ENCODE assay signal across 31 cellular contexts in the genomic region with DNA sequence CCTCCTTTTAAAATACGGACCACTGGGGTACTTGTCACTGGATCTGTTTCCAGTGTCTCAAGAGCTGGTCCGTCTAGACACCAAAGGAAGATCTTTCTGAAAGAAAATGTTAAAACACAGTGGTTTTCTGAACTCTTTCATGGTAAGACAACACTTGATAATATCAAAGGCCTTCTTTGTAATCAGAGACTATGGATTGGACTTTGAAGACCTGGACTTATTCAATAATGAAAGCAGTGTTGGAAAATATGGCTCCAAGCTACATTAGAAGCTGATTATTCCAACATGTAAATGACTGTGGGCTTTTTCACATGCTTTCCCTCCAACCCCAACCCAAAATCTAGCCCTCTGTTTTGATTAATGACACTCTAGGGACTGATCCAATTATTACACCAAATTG.
"Had no signal": no experiment of that assay in that cellular context is flagged by ENCODE, and none has a peak within 500 bp of the region (broad histone marks: within the 10 kb centered on the region; RNA-seq: fewer than 3 reads in every experiment).

No MANE protein-coding gene starts in this region.

- H3K36me3 ChIP-seq: adrenal gland, cardiac muscle cell, colonic mucosa, esophagus squamous epithelium, WERI-Rb-1 had no signal

- ATAC-seq: activated CD4-positive, CD25-positive, alpha-beta regulatory T cell treated with anti-CD3 and anti-CD28 coated beads, Interleukin-2, amount 50 U/mL, for 24 hours; activated CD8-positive, alpha-beta memory T cell treated with anti-CD3 and anti-CD28 coated beads, Interleukin-2, amount 10 ng/mL, durations not matched to agents 7 days and 5 days; activated CD8-positive, alpha-beta T cell treated with anti-CD3 and anti-CD28 coated beads, Interleukin-2, amount 10 ng/mL, durations not matched to agents 7 days and 5 days; activated naive CD8-positive, alpha-beta T cell treated with anti-CD3 and anti-CD28 coated beads, Interleukin-2, amount 50 U/mL, for 24 hours; body of pancreas; T-helper 17 cell had no signal

- H3K4me3 ChIP-seq: adrenal gland, body of pancreas, cardiac muscle cell, colonic mucosa, esophagus squamous epithelium had no signal

- DNase-seq: activated B cell treated with CpG ODN at 0.5 μM for 24 hours; activated CD4-positive, alpha-beta memory T cell treated with anti-CD3 and anti-CD28 coated beads for 36 hours; activated CD4-positive, alpha-beta T cell treated with anti-CD3 and anti-CD28 coated beads for 48 hours; activated CD4-positive, alpha-beta T cell treated with anti-CD3 and anti-CD28 coated beads, Interleukin-2, amount 50 U/mL, for 1 hour; activated CD8-positive, alpha-beta memory T cell treated with anti-CD3 and anti-CD28 coated beads, Interleukin-2, amount 10 ng/mL, durations not matched to agents 7 days and 5 days; activated CD8-positive, alpha-beta memory T cell treated with anti-CD3 and anti-CD28 coated beads, Interleukin-2, amount 50 U/mL, for 4 hours; activated CD8-positive, alpha-beta T cell treated with anti-CD3 and anti-CD28 coated beads, Interleukin-2, amount 10 ng/mL, durations not matched to agents 7 days and 5 days; activated effector memory CD4-positive, alpha-beta T cell treated with anti-CD3 and anti-CD28 coated beads, Interleukin-2, amount 50 U/mL, for 16 hours; activated naive CD4-positive, alpha-beta T cell treated with anti-CD3 and anti-CD28 coated beads for 36 hours; activated naive CD8-positive, alpha-beta T cell treated with anti-CD3 and anti-CD28 coated beads for 36 hours; activated naive CD8-positive, alpha-beta T cell treated with anti-CD3 and anti-CD28 coated beads, Interleukin-2, amount 50 U/mL, for 24 hours; activated T-cell treated with anti-CD3 and anti-CD28 coated beads, Interleukin-2, amount 50 U/mL, for 1 hour; activated T-cell treated with anti-CD3 and anti-CD28 coated beads, Interleukin-2, amount 50 U/mL, for 48 hours; adrenal gland; amygdala; aorta; body of pancreas; central memory CD4-positive, alpha-beta T cell; cerebellar nuclear complex; colonic mucosa; effector memory CD4-positive, alpha-beta T cell; endodermal cell; erythroblast; esophagus squamous epithelium; head of caudate nucleus; T-helper 1 cell; T-helper 17 cell; T1000; WERI-Rb-1 had no signal

- H3K27ac ChIP-seq: adrenal gland, body of pancreas, cardiac muscle cell, colonic mucosa, esophagus squamous epithelium, WERI-Rb-1 had no signal

- H3K4me1 ChIP-seq: adrenal gland, body of pancreas, colonic mucosa, esophagus squamous epithelium had no signal

- H3K9me3 ChIP-seq: colonic mucosa had no signal

- H3K27me3 ChIP-seq: adrenal gland, body of pancreas, cardiac muscle cell, colonic mucosa, esophagus squamous epithelium had no signal
